ENCODE assay signal across 6 cellular contexts in the genomic region with DNA sequence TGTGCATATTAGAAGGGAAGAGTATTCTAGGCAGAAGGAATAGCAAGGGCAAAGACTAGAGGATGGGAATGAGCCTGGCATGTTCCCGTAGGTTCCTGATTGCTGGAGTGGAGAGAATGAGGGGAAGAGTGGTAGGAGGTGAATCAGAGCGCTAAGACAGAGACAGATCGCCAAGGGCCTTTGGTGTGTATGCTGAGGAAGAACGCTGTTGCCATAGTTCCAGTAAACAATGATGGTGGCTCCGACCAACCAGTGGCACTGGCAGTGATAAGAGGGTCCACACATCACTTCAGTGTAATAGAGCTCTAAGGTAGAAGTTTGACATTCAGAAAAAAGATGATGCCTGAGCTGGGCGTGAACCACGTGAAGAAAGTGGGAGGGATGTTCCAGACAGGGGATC.
DNase-seq lines count a peak whose midpoint lies in the region; ATAC-seq and TF ChIP-seq lines count a peak whose summit lies in the region.

No MANE protein-coding gene starts in this region.

- in situ Hi-C loops in brain microvascular endothelial cell (cut with HindIII; ENCODE audit: low pct_ligation_motif_present, low sequenced_read_pairs), result no loop called here

- peak overlapping the region; percentile 74; the same call in 1 of the 2 replicates for H3K27ac ChIP-seq in HL-60 (replicated peaks)
- no peak overlapping the region for H3K27ac ChIP-seq in brain microvascular endothelial cell
- peak overlapping the region; percentile 87 for H3K27ac ChIP-seq in parathyroid adenoma

- no peaks in the 10 kb centered on the region for H3K9me3 ChIP-seq in parathyroid adenoma (ENCODE audit: control insufficient read depth, low read length)

- H3K36me3 ChIP-seq in brain microvascular endothelial cell (replicated peaks) (no peaks in the 10 kb centered on the region), parathyroid adenoma (ENCODE audit: control insufficient read depth, insufficient read depth, low read length) (no peaks in the 10 kb centered on the region)

- no peak for TF ChIP-seq CTCF in HL-60 (IDR thresholded peaks at IDR 0.05; ENCODE audit: insufficient read depth, low read length)
- TF ChIP-seq CTCF in brain microvascular endothelial cell (IDR thresholded peaks at IDR 0.05; ENCODE audit: low read depth, low read length, missing control alignments), result no peak
- TF ChIP-seq CTCF in parathyroid adenoma (IDR thresholded peaks at IDR 0.05), result no peak

- no peak overlapping the region for H3K9ac ChIP-seq in parathyroid adenoma

- H3K27me3 ChIP-seq in HL-60 (ENCODE audit: insufficient read depth, poor library complexity, severe bottlenecking) (no peaks in the 10 kb centered on the region), brain microvascular endothelial cell (replicated peaks) (no peaks in the 10 kb centered on the region), parathyroid adenoma (ENCODE audit: control insufficient read depth, insufficient read depth, low read length) (no peaks in the 10 kb centered on the region)

- DNase-seq in HL-60 (ENCODE audit: low read depth in 1 of 2, low spot score in 1 of 2) (no peak), brain microvascular endothelial cell (no peak), SHP77 treated with DMSO at 0.1 percent for 48 hours (lab: John Stamatoyannopoulos, UW) (no peak), NCI-H2196 treated with DMSO at 0.1 percent for 48 hours (lab: John Stamatoyannopoulos, UW; ENCODE audit: unreplicated experiment) (no peak)

- H3K79me2 ChIP-seq in parathyroid adenoma, result no peaks in the 10 kb centered on the region

- peaks cover 4% of the 10 kb centered on the region for H3K4me1 ChIP-seq in parathyroid adenoma

- no peak overlapping the region for H2AFZ ChIP-seq in parathyroid adenoma

- no peak for ATAC-seq in GM21737 (IDR thresholded peaks at IDR 0.05; ENCODE audit: unreplicated experiment)

- H3K4me3 ChIP-seq in HL-60 (replicated peaks; ENCODE audit: insufficient read depth, low read length) (peak overlapping the region; percentile 66), brain microvascular endothelial cell (ENCODE audit: low read depth, low read length) (peak overlapping the region; percentile 72), parathyroid adenoma (ENCODE audit: low read depth, low read length) (peak overlapping the region; percentile 79)

- H3K4me2 ChIP-seq in parathyroid adenoma (ENCODE audit: low read length), result peak overlapping the region; percentile 67
